24 cellular contexts compared by ENCODE assay signal in genomic region chr2:207066784-207067460, GRCh38.
DNase-seq lines count a peak whose midpoint lies in the region; FAIRE-seq and TF ChIP-seq lines count a peak whose summit lies in the region.
"Had no signal": no experiment of that assay in that cellular context is flagged by ENCODE, and none has a peak within 500 bp of the region (broad histone marks: within the 10 kb centered on the region; RNA-seq: fewer than 3 reads in every experiment).

No MANE protein-coding gene starts in this region.

- TF ChIP-seq CTCF in C4-2B (conservative IDR thresholded peaks at IDR 0.05) (no peak), HEK293 (tag by site-specific recombination; IDR thresholded peaks at IDR 0.05) (no peak), dorsolateral prefrontal cortex (IDR thresholded peaks at IDR 0.05 in 54 of 56, conservative IDR thresholded peaks at IDR 0.05 in 2 of 56; ENCODE audit: low read depth in 1 of 56, partially characterized antibody in 56 of 56) (no peak)

- no peaks in the 10 kb centered on the region for H3K9me3 ChIP-seq in HEK293 (ENCODE audit: control insufficient read depth, insufficient read depth, low read depth, low read length)
- H3K9me3 ChIP-seq: BE2C, esophagus muscularis mucosa, lower lobe of right lung, SJSA1, testis had no signal

- CTCF ChIA-PET in HEK293 (lab: Yijun Ruan, JAX) = interaction anchor here (0.8 kb wide), 1 partner anchor 257 kb away, joined by 3 read pairs; no protein-coding TSS in a partner anchor

- FAIRE-seq in RCC 7860 (lab: Jason Lieb, UNC) = no peak
- FAIRE-seq: D721Med, small intestine had no signal

- intact Hi-C loops in dorsolateral prefrontal cortex (cut with DNase I) = loop anchor here in 1 of 2 donors (5.0 kb wide), 1 partner anchor 85 kb away; no protein-coding TSS in a partner anchor

- POLR2A ChIA-PET in HEK293 (lab: Yijun Ruan, JAX) = no interaction called here

- no peaks in the 10 kb centered on the region for H3K36me3 ChIP-seq in HEK293 (ENCODE audit: control insufficient read depth in 2 of 2, insufficient read depth in 1 of 2, low read length in 2 of 2)
- H3K36me3 ChIP-seq: BE2C, cardiac muscle cell, esophagus muscularis mucosa, lower lobe of right lung, SJSA1 had no signal

- H3K27ac ChIP-seq in C4-2B (0 out of 2 replicates have a peak overlapping the region, but pooled peaks have one; percentile 26), HEK293 (ENCODE audit: extremely low read depth, low read depth, low read length) (no peak overlapping the region), dorsolateral prefrontal cortex (peak overlapping the region; percentile 14 to 91 (median 76))
- H3K27ac ChIP-seq: cardiac muscle cell, esophagus muscularis mucosa, KMS-11, lower lobe of right lung, SJSA1, testis had no signal

- H3K4me3 ChIP-seq in HEK293 (ENCODE audit: low read depth, low read length) (no peak overlapping the region), dorsolateral prefrontal cortex (peak overlapping the region in 10 of 59 donors; percentile 0 to 17 (median 14))
- H3K4me3 ChIP-seq: cardiac muscle cell, esophagus muscularis mucosa, lower lobe of right lung, SJSA1, testis had no signal

- H3K27me3 ChIP-seq in dorsolateral prefrontal cortex = no peaks in the 10 kb centered on the region
- H3K27me3 ChIP-seq: BE2C, cardiac muscle cell, esophagus muscularis mucosa, SJSA1, testis had no signal

- no peaks in the 10 kb centered on the region for H3K4me1 ChIP-seq in HEK293 (ENCODE audit: control insufficient read depth, insufficient read depth, low read length)
- H3K4me1 ChIP-seq: testis had no signal

- DNase-seq in dorsolateral prefrontal cortex (peak in 2 of 10 donors; percentile 38 to 44), myocyte (ENCODE audit: low read depth) (peak; percentile 33), amniotic stem cell (lab: John Stamatoyannopoulos, UW) (no peak), NCI-H128 (lab: John Stamatoyannopoulos, UW; ENCODE audit: unreplicated experiment) (no peak), iPS-NIHi11 (ENCODE audit: low spot score) (no peak), RCC 7860 (ENCODE audit: low spot score) (no peak)
- DNase-seq: activated CD4-positive, CD25-positive, alpha-beta regulatory T cell; activated CD8-positive, alpha-beta T cell treated with anti-CD3 and anti-CD28 coated beads, Interleukin-2, amount 10 ng/mL, durations not matched to agents 7 days and 5 days; activated T-cell treated with anti-CD3 and anti-CD28 coated beads, Interleukin-2, amount 50 U/mL, for 72 hours; GDM1; HCEC 1CT; lower lobe of right lung; naive thymus-derived CD4-positive, alpha-beta T cell; NCI-H1092; small intestine; testis had no signal

TF ChIP-seq in HEK293, 187 proteins besides CTCF, POLR2A, EP300 and RAD21:
- TF ChIP-seq ZNF449 (tag by site-specific recombination; IDR thresholded peaks at IDR 0.05) (peak; percentile 80), ZNF302 (tag by site-specific recombination; IDR thresholded peaks at IDR 0.05; ENCODE audit: low read depth) (no peak), ZNF792 (tag by site-specific recombination; IDR thresholded peaks at IDR 0.05) (no peak), ZNF707 (tag by site-specific recombination; IDR thresholded peaks at IDR 0.05) (no peak), PRDM10 (tag by site-specific recombination; IDR thresholded peaks at IDR 0.05) (peak; percentile 45; the same call in 1 of the 2 replicates), PRDM1 (tag by site-specific recombination; IDR thresholded peaks at IDR 0.05) (no peak)
